Comparison of ENCODE assay signal across 3 cellular contexts in genomic region chr12:58190624-58191023, GRCh38.
"Had no signal": no experiment of that assay in that cellular context is flagged by ENCODE, and none has a peak within 500 bp of the region (broad histone marks: within the 10 kb centered on the region; RNA-seq: fewer than 3 reads in every experiment).

No MANE protein-coding gene starts in this region.

- DNase-seq: GDM1, GF-D8 had no signal

- H3K4me3 ChIP-seq: GM12878 had no signal

- ATAC-seq: GM12878 had no signal
